Comparison of ENCODE assay signal across 18 cellular contexts in genomic region chr2:235692076-235692475, GRCh38.
DNase-seq lines count a peak whose midpoint lies in the region; ATAC-seq and TF ChIP-seq lines count a peak whose summit lies in the region.
"Had no signal": no experiment of that assay in that cellular context is flagged by ENCODE, and none has a peak within 500 bp of the region (broad histone marks: within the 10 kb centered on the region; RNA-seq: fewer than 3 reads in every experiment).

No MANE protein-coding gene starts in this region.

- peaks cover 62% of the 10 kb centered on the region for H3K4me1 Mint-ChIP-seq in WTC11
- no peaks in the 10 kb centered on the region for H3K4me1 Mint-ChIP-seq in CD8-positive, alpha-beta T cell (ENCODE audit: low read depth)

- H3K4me1 ChIP-seq in BLaER1: peaks cover 95% of the 10 kb centered on the region
- H3K4me1 ChIP-seq in spleen: no peaks in the 10 kb centered on the region
- H3K4me1 ChIP-seq in CD8-positive, alpha-beta T cell (ENCODE audit: insufficient read depth, low read length): no peaks in the 10 kb centered on the region

- TF ChIP-seq POLR2A in spleen (IDR thresholded peaks at IDR 0.05): no peak

- no peak overlapping the region for H3K4me3 Mint-ChIP-seq in WTC11
- H3K4me3 Mint-ChIP-seq in CD8-positive, alpha-beta T cell: no peak overlapping the region
- H3K4me3 Mint-ChIP-seq: CD4-positive, alpha-beta memory T cell; HFFc6 had no signal

- H3K36me3 ChIP-seq in BLaER1 (peaks cover 5% of the 10 kb centered on the region), spleen (no peaks in the 10 kb centered on the region)
- no peaks in the 10 kb centered on the region for H3K36me3 ChIP-seq in CD8-positive, alpha-beta T cell (ENCODE audit: insufficient read depth, low read length)

- H3K27ac ChIP-seq in BLaER1 (peak overlapping the region; percentile 61), spleen (no peak overlapping the region)
- H3K27ac ChIP-seq in CD8-positive, alpha-beta T cell (ENCODE audit: low read depth, low read length): no peak overlapping the region
- H3K27ac ChIP-seq: C4-2B, HL-60 had no signal

- H3K27me3 Mint-ChIP-seq in WTC11 (ENCODE audit: low read depth): no peaks in the 10 kb centered on the region
- H3K27me3 Mint-ChIP-seq in CD8-positive, alpha-beta T cell (ENCODE audit: low read depth): peaks cover 4% of the 10 kb centered on the region

- H3K4me2 ChIP-seq in BLaER1: peak overlapping the region; percentile 76

- no peak overlapping the region for H3K9ac ChIP-seq in BLaER1

- no peaks in the 10 kb centered on the region for H3K27me3 ChIP-seq in BLaER1
- H3K27me3 ChIP-seq in spleen (replicated peaks in 1 of 7): no peaks in the 10 kb centered on the region
- H3K27me3 ChIP-seq in CD8-positive, alpha-beta T cell (ENCODE audit: insufficient read depth, low read length): no peaks in the 10 kb centered on the region

- no peaks in the 10 kb centered on the region for H3K9me3 Mint-ChIP-seq in WTC11
- H3K9me3 Mint-ChIP-seq in CD8-positive, alpha-beta T cell: no peaks in the 10 kb centered on the region
- H3K9me3 Mint-ChIP-seq: CD4-positive, alpha-beta memory T cell; HFFc6 had no signal

- H3K4me3 ChIP-seq in BLaER1 (peak overlapping the region; percentile 45), spleen (no peak overlapping the region)
- H3K4me3 ChIP-seq in CD8-positive, alpha-beta T cell (ENCODE audit: low read depth, low read length): no peak overlapping the region
- H3K4me3 ChIP-seq: K562 had no signal

- WGBS in spleen, 5 donors: 87 to 95% (median 92%) methylated on average over 10 of the region's 10 CpGs

- ATAC-seq in WTC11 (no peak), GM21529 (IDR thresholded peaks at IDR 0.05; ENCODE audit: unreplicated experiment) (no peak)
- no peak for ATAC-seq in CD8-positive, alpha-beta T cell
- ATAC-seq: K562 had no signal

- POLR2A ChIA-PET in WTC11 (lab: Charles Lee): no interaction called here
- POLR2A ChIA-PET in CD8-positive, alpha-beta T cell (lab: Charles Lee): no interaction called here

- TF ChIP-seq CTCF in WTC11 (IDR thresholded peaks at IDR 0.05): no peak
- TF ChIP-seq CTCF in spleen (IDR thresholded peaks at IDR 0.05 in 8 of 11, conservative IDR thresholded peaks at IDR 0.05 in 3 of 11): no peak
- TF ChIP-seq CTCF in CD8-positive, alpha-beta T cell (IDR thresholded peaks at IDR 0.05): no peak

- H3K9me3 ChIP-seq in BLaER1 (no peaks in the 10 kb centered on the region), spleen (no peaks in the 10 kb centered on the region)
- H3K9me3 ChIP-seq in CD8-positive, alpha-beta T cell (ENCODE audit: low read length): no peaks in the 10 kb centered on the region

- peaks cover 94% of the 10 kb centered on the region for H4K20me1 ChIP-seq in BLaER1

- CTCF ChIA-PET in WTC11 (lab: Charles Lee): no interaction called here
- CTCF ChIA-PET in CD8-positive, alpha-beta T cell (lab: Charles Lee): no interaction called here

- peaks cover 5% of the 10 kb centered on the region; the same call in 1 of the 2 replicates for H3K36me3 Mint-ChIP-seq in WTC11
- no peaks in the 10 kb centered on the region for H3K36me3 Mint-ChIP-seq in CD8-positive, alpha-beta T cell
- H3K36me3 Mint-ChIP-seq: CD4-positive, alpha-beta memory T cell had no signal

- intact Hi-C loops in spleen (cut with DNase I; ENCODE audit: low total_unique reads): no loop called here
- intact Hi-C loops in CD8-positive, alpha-beta T cell (cut with DNase I, micrococcal nuclease): no loop called here

- DNase-seq in WTC11 (ENCODE audit: low spot score) (no peak), mesenteric fat pad (ENCODE audit: low spot score) (peak; percentile 57), spleen (peak; percentile 55), NCI-H1092 treated with DMSO at 0.1 percent for 48 hours (lab: John Stamatoyannopoulos, UW) (no peak)
- DNase-seq in CD8-positive, alpha-beta T cell: no peak
- DNase-seq: 8988T; CD4-positive, alpha-beta memory T cell; COR-L47; DMS153; DMS79 treated with DMSO at 0.1 percent for 48 hours; EL; HCEC 1CT; HFFc6 had no signal

- peak overlapping the region; percentile 57; the same call in 1 of the 2 replicates for H3K27ac Mint-ChIP-seq in WTC11
- H3K27ac Mint-ChIP-seq in CD8-positive, alpha-beta T cell: no peak overlapping the region
- H3K27ac Mint-ChIP-seq: CD4-positive, alpha-beta memory T cell; HFFc6 had no signal

TF ChIP-seq in WTC11, 78 proteins besides CTCF, POLR2A, EP300 and RAD21 (continues in another document):
- no peak for TF ChIP-seq ZNF396 (CRISPR knock-in tag; IDR thresholded peaks at IDR 0.05; ENCODE audit: borderline replicate concordance)
- TF ChIP-seq NR3C1 (CRISPR knock-in tag; conservative IDR thresholded peaks at IDR 0.05; ENCODE audit: low read depth): no peak
- no peak for TF ChIP-seq CBFB (CRISPR knock-in tag; IDR thresholded peaks at IDR 0.05; ENCODE audit: low read depth)
- TF ChIP-seq, protein P1, sequence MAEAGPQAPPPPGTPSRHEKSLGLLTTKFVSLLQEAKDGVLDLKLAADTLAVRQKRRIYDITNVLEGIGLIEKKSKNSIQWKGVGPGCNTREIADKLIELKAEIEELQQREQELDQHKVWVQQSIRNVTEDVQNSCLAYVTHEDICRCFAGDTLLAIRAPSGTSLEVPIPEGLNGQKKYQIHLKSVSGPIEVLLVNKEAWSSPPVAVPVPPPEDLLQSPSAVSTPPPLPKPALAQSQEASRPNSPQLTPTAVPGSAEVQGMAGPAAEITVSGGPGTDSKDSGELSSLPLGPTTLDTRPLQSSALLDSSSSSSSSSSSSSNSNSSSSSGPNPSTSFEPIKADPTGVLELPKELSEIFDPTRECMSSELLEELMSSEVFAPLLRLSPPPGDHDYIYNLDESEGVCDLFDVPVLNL (CRISPR knock-in tag; IDR thresholded peaks at IDR 0.05; ENCODE audit: borderline replicate concordance, low read depth): no peak
- no peak for TF ChIP-seq TEAD1 (CRISPR knock-in tag; IDR thresholded peaks at IDR 0.05)
- TF ChIP-seq ZNF416 (CRISPR knock-in tag; IDR thresholded peaks at IDR 0.05): no peak
- no peak for TF ChIP-seq ARID4B (CRISPR knock-in tag; IDR thresholded peaks at IDR 0.05; ENCODE audit: borderline replicate concordance)
- TF ChIP-seq ATF2 (CRISPR knock-in tag; IDR thresholded peaks at IDR 0.05; ENCODE audit: borderline replicate concordance, low read depth): no peak
- no peak for TF ChIP-seq OVOL2 (CRISPR knock-in tag; IDR thresholded peaks at IDR 0.05; ENCODE audit: borderline replicate concordance)
- no peak for TF ChIP-seq ZMAT4 (CRISPR knock-in tag; IDR thresholded peaks at IDR 0.05)
- no peak for TF ChIP-seq HMGA2 (CRISPR knock-in tag; IDR thresholded peaks at IDR 0.05)

Comparison
In these comparisons a context has a peak if more than half of its experiments do, and no peak if none do; other contexts are left out.
1. DNase-seq: peak in mesenteric fat pad (single experiment) and spleen (single experiment); none in WTC11 (single experiment), NCI-H1092 treated with DMSO at 0.1 percent for 48 hours (single experiment) and CD8-positive, alpha-beta T cell (0 of 7).